Comparison of ENCODE assay signal across 1 cellular context in the genomic region with DNA sequence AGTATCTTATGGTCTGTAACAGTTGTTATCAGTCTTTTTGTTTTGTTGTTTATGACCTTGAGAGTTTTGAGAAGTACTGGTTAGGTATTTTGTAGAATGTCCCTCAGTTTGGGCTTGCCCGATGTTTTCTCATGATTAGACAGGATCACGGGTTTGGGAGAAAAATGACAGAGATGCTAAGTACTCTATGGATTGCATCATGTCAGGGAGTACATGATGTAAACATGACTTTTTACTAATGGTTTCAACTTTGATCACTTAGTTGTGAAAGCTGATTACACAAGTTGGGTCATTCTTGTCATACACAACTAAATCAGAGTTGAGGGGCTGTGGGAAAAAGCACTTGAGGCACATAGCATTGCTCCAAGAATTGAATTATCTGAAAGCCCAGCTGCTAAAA.
TF ChIP-seq lines count a peak whose summit lies in the region.

No MANE protein-coding gene starts in this region.

TF ChIP-seq in SK-N-SH treated with all-trans-retinoic acid at 6 μM for 48 hours, 23 proteins besides CTCF, POLR2A, EP300 and RAD21 (continued from another document):
- TF ChIP-seq, protein P1, sequence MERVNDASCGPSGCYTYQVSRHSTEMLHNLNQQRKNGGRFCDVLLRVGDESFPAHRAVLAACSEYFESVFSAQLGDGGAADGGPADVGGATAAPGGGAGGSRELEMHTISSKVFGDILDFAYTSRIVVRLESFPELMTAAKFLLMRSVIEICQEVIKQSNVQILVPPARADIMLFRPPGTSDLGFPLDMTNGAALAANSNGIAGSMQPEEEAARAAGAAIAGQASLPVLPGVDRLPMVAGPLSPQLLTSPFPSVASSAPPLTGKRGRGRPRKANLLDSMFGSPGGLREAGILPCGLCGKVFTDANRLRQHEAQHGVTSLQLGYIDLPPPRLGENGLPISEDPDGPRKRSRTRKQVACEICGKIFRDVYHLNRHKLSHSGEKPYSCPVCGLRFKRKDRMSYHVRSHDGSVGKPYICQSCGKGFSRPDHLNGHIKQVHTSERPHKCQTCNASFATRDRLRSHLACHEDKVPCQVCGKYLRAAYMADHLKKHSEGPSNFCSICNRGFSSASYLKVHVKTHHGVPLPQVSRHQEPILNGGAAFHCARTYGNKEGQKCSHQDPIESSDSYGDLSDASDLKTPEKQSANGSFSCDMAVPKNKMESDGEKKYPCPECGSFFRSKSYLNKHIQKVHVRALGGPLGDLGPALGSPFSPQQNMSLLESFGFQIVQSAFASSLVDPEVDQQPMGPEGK (CRISPR knock-in tag; IDR thresholded peaks at IDR 0.05; ENCODE audit: borderline replicate concordance), result no peak
